Comparison of ENCODE assay signal across 8 cellular contexts in genomic region chr12:121095544-121096198, GRCh38. TPM values are rescaled to one million over a fixed set of nuclear protein-coding genes. Genes with fewer than 3 reads are reported as not detected.
DNase-seq lines count a peak whose midpoint lies in the region; ATAC-seq and TF ChIP-seq lines count a peak whose summit lies in the region.

No MANE protein-coding gene starts in this region.

- peaks cover 5% of the 10 kb centered on the region for H3K27me3 Mint-ChIP-seq in activated CD4-positive, alpha-beta T cell treated with anti-CD3 and anti-CD28 coated beads for 36 hours
- H3K27me3 Mint-ChIP-seq in chondrocyte (ENCODE audit: low read depth): peaks cover 15% of the 10 kb centered on the region

- DNase-seq in D341Med (ENCODE audit: low spot score) (peak; percentile 89), NCI-H345 (lab: John Stamatoyannopoulos, UW) (peak; percentile 69), chondrocyte (ENCODE audit: low spot score) (no peak), left colon (peak; percentile 43 to 76)
- peak; percentile 88 for DNase-seq in activated CD4-positive, alpha-beta T cell treated with anti-CD3 and anti-CD28 coated beads for 36 hours
- DNase-seq in stimulated activated CD4-positive, alpha-beta T cell treated with anti-CD3 and anti-CD28 coated beads, Interleukin-1b, Interleukin-23, amount 100 ng/mL, for 1 hour (ENCODE audit: low read depth in 2 of 2): peak; percentile 57 to 62

- TF ChIP-seq CTCF in chondrocyte (IDR thresholded peaks at IDR 0.05): peak; percentile 92

- peak overlapping the region; percentile 65 for H3K4me3 Mint-ChIP-seq in activated CD4-positive, alpha-beta T cell treated with anti-CD3 and anti-CD28 coated beads for 36 hours
- peak overlapping the region; percentile 94 for H3K4me3 Mint-ChIP-seq in chondrocyte (ENCODE audit: unreplicated experiment)

- CTCF ChIA-PET in activated CD4-positive, alpha-beta T cell treated with anti-CD3 and anti-CD28 coated beads for 36 hours (lab: Charles Lee): interaction anchor here (0.6 to 4.0 kb wide), 17 partner anchors 13 to 366 kb away, joined by 3 to 30 read pairs (median 4); no protein-coding TSS in a partner anchor

- ATAC-seq in HG02885 (IDR thresholded peaks at IDR 0.05; ENCODE audit: poor library complexity, unreplicated experiment) (peak; percentile 58), left colon (peak; percentile 91), HG02763 (IDR thresholded peaks at IDR 0.05; ENCODE audit: unreplicated experiment) (no peak)
- peak; percentile 88 for ATAC-seq in activated CD4-positive, alpha-beta T cell treated with anti-CD3 and anti-CD28 coated beads for 36 hours

- H3K9me3 Mint-ChIP-seq in activated CD4-positive, alpha-beta T cell treated with anti-CD3 and anti-CD28 coated beads for 36 hours (ENCODE audit: low read depth): peaks cover 4% of the 10 kb centered on the region
- H3K9me3 Mint-ChIP-seq in chondrocyte (ENCODE audit: low read depth): peaks cover 12% of the 10 kb centered on the region

- peaks cover 43% of the 10 kb centered on the region for H3K4me1 Mint-ChIP-seq in activated CD4-positive, alpha-beta T cell treated with anti-CD3 and anti-CD28 coated beads for 36 hours
- peaks cover 9% of the 10 kb centered on the region for H3K4me1 Mint-ChIP-seq in chondrocyte (ENCODE audit: low read depth)

- H3K27ac Mint-ChIP-seq in activated CD4-positive, alpha-beta T cell treated with anti-CD3 and anti-CD28 coated beads for 36 hours: peak overlapping the region; percentile 56
- no peak overlapping the region for H3K27ac Mint-ChIP-seq in chondrocyte (ENCODE audit: unreplicated experiment)

- intact Hi-C loops in activated CD4-positive, alpha-beta T cell treated with anti-CD3 and anti-CD28 coated beads for 36 hours (cut with DNase I, micrococcal nuclease): loop anchor here (1.0 to 5.0 kb wide), 7 partner anchors 35 to 512 kb away; partner anchors contain the start of gene C12orf43 (in 1 of the 2)
- intact Hi-C loops in left colon (cut with DNase I, micrococcal nuclease): no loop called here

- no peaks in the 10 kb centered on the region for H3K36me3 Mint-ChIP-seq in activated CD4-positive, alpha-beta T cell treated with anti-CD3 and anti-CD28 coated beads for 36 hours (ENCODE audit: low read depth)
- H3K36me3 Mint-ChIP-seq in chondrocyte (ENCODE audit: low read depth): peaks cover 4% of the 10 kb centered on the region

- POLR2A ChIA-PET in activated CD4-positive, alpha-beta T cell treated with anti-CD3 and anti-CD28 coated beads for 36 hours (lab: Charles Lee): interaction anchor here (0.6 kb wide), 1 partner anchor 308 kb away, joined by 3 read pairs; no protein-coding TSS in a partner anchor

RNA-seq across cellular contexts. Expression of gene P2RX7, which starts 37.0 kb away (rescaled TPM):
- 1 to 10 TPM; 5.0 to 6.6 TPM for total RNA-seq in activated CD4-positive, alpha-beta T cell treated with anti-CD3 and anti-CD28 coated beads for 36 hours
- 0.39 to 1.00 TPM (median 0.47 TPM) in 3 replicates for total RNA-seq in chondrocyte
- 1 to 10 TPM in 1 of 2 donors, under 1 TPM in 1; 0.46 to 2.4 TPM for total RNA-seq in left colon

RNA-seq across cellular contexts. Expression of gene OASL, which starts 56.6 kb away (rescaled TPM):
- 10 to 100 TPM; 13.9 to 19.6 TPM for total RNA-seq in activated CD4-positive, alpha-beta T cell treated with anti-CD3 and anti-CD28 coated beads for 36 hours
- total RNA-seq in chondrocyte (not detected in 3 replicates), left colon (10 to 100 TPM in 1 of 2 donors, 1 to 10 TPM in 1; 7.1 to 16.6 TPM)

Comparison
In these comparisons a context has a peak if more than half of its experiments do, and no peak if none do; other contexts are left out.
1. intact Hi-C loops: an anchor here in activated CD4-positive, alpha-beta T cell treated with anti-CD3 and anti-CD28 coated beads for 36 hours (1.0 to 5.0 kb wide); none called in left colon.